35 cellular contexts compared by ENCODE assay signal in the genomic region with DNA sequence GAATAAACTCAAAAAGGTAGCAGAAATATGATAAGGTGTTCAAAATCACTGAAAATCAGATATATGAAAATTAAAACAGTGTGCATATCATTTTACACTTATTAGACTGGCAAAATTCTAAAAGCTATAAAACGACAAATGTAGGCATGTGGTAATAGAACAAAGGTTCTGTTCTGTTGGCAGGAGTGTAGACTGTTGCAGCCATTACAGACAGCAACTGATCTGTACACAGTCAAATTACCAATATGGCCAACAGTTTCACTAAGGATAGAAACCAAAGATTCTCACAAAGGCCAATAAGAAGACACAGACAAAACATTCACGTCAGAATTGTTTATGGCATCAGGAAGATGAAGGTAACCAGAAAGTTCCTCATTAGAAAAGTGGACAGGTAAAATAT.
"Had no signal": no experiment of that assay in that cellular context is flagged by ENCODE, and none has a peak within 500 bp of the region (broad histone marks: within the 10 kb centered on the region; RNA-seq: fewer than 3 reads in every experiment).

No MANE protein-coding gene starts in this region.

- H3K4me3 ChIP-seq: ascending aorta had no signal

- H3K36me3 Mint-ChIP-seq: activated CD4-positive, alpha-beta memory T cell treated with anti-CD3 and anti-CD28 coated beads for 36 hours; activated naive CD4-positive, alpha-beta T cell treated with anti-CD3 and anti-CD28 coated beads, Interleukin-2, amount 50 U/mL, for 24 hours; activated naive CD8-positive, alpha-beta T cell; activated naive CD8-positive, alpha-beta T cell treated with anti-CD3 and anti-CD28 coated beads, Interleukin-2, amount 10 ng/mL, durations not matched to agents 7 days and 5 days; brain had no signal

- H3K4me1 Mint-ChIP-seq: activated B cell treated with CpG ODN at 0.5 μM for 24 hours; activated CD4-positive, alpha-beta T cell treated with anti-CD3 and anti-CD28 coated beads, Interleukin-2, amount 10 ng/mL, durations not matched to agents 24 days and 14 days; activated naive CD4-positive, alpha-beta T cell treated with anti-CD3 and anti-CD28 coated beads, Interleukin-2, amount 50 U/mL, for 24 hours; activated naive CD8-positive, alpha-beta T cell treated with anti-CD3 and anti-CD28 coated beads, Interleukin-2, amount 10 ng/mL, durations not matched to agents 7 days and 5 days; activated naive CD8-positive, alpha-beta T cell treated with anti-CD3 and anti-CD28 coated beads, Interleukin-2, amount 50 U/mL, for 24 hours; activated T-helper 17 cell treated with anti-CD3 and anti-CD28 coated beads, Interleukin-2, amount 50 U/mL, for 72 hours had no signal

- H3K27ac Mint-ChIP-seq: activated B cell treated with CpG ODN at 0.5 μM for 24 hours; activated CD4-positive, alpha-beta memory T cell treated with anti-CD3 and anti-CD28 coated beads for 36 hours; activated CD4-positive, alpha-beta T cell treated with anti-CD3 and anti-CD28 coated beads, Interleukin-2, amount 10 ng/mL, durations not matched to agents 24 days and 14 days; activated CD8-positive, alpha-beta T cell treated with anti-CD3 and anti-CD28 coated beads for 36 hours; activated naive CD4-positive, alpha-beta T cell treated with anti-CD3 and anti-CD28 coated beads for 36 hours; activated naive CD4-positive, alpha-beta T cell treated with anti-CD3 and anti-CD28 coated beads, Interleukin-2, amount 50 U/mL, for 24 hours; activated naive CD8-positive, alpha-beta T cell; activated naive CD8-positive, alpha-beta T cell treated with anti-CD3 and anti-CD28 coated beads, Interleukin-2, amount 10 ng/mL, durations not matched to agents 7 days and 5 days; activated naive CD8-positive, alpha-beta T cell treated with anti-CD3 and anti-CD28 coated beads, Interleukin-2, amount 50 U/mL, for 24 hours; activated T-cell treated with anti-CD3 and anti-CD28 coated beads, Interleukin-2, amount 50 U/mL, for 72 hours; activated T-helper 1 cell treated with anti-CD3 and anti-CD28 coated beads, Interleukin-12 subunit alpha, Interleukin-12 subunit beta, Interleukin-2, Interleukin-4 antibody, amounts not matched to agents 30 ng/mL and 10 ng/mL and 1 ng/mL, durations not matched to agents 14 hours and 24 hours and 36 hours; activated T-helper 17 cell treated with anti-CD3 and anti-CD28 coated beads, Interleukin-2, amount 50 U/mL, for 72 hours; T-helper 1 cell treated with Interleukin-12 subunit alpha and Interleukin-12 subunit beta and Interleukin-4 antibody, amounts not matched to agents 30 μg/mL and 1 μg/mL, for 36 hours; T-helper 2 cell treated with Interferon-gamma antibody and Interleukin-4, amounts not matched to agents 5 μg/mL and 100 μg/mL, for 36 hours had no signal

- H3K9me3 ChIP-seq: ascending aorta had no signal

- H3K4me1 ChIP-seq: ascending aorta had no signal

- H3K27me3 Mint-ChIP-seq: activated B cell treated with CpG ODN at 0.5 μM for 24 hours; activated CD4-positive, alpha-beta memory T cell treated with anti-CD3 and anti-CD28 coated beads for 36 hours; activated CD4-positive, alpha-beta T cell treated with anti-CD3 and anti-CD28 coated beads, Interleukin-2, amount 10 ng/mL, durations not matched to agents 24 days and 14 days; activated CD8-positive, alpha-beta T cell treated with anti-CD3 and anti-CD28 coated beads for 36 hours; activated naive CD4-positive, alpha-beta T cell treated with anti-CD3 and anti-CD28 coated beads, Interleukin-2, amount 50 U/mL, for 24 hours; activated naive CD8-positive, alpha-beta T cell; activated naive CD8-positive, alpha-beta T cell treated with anti-CD3 and anti-CD28 coated beads, Interleukin-2, amount 50 U/mL, for 24 hours; activated T-helper 17 cell treated with anti-CD3 and anti-CD28 coated beads, Interleukin-2, amount 50 U/mL, for 72 hours had no signal

- H3K36me3 ChIP-seq: ascending aorta had no signal

- FAIRE-seq: TTC549 had no signal

- H3K27me3 ChIP-seq: ascending aorta had no signal

- H3K27ac ChIP-seq: ascending aorta, VCaP had no signal

- H3K4me3 Mint-ChIP-seq: activated B cell treated with CpG ODN at 0.5 μM for 24 hours; activated CD4-positive, alpha-beta memory T cell treated with anti-CD3 and anti-CD28 coated beads for 36 hours; activated CD4-positive, alpha-beta T cell treated with anti-CD3 and anti-CD28 coated beads, Interleukin-2, amount 10 ng/mL, durations not matched to agents 24 days and 14 days; activated CD8-positive, alpha-beta T cell treated with anti-CD3 and anti-CD28 coated beads for 36 hours; activated naive CD4-positive, alpha-beta T cell treated with anti-CD3 and anti-CD28 coated beads for 36 hours; activated naive CD4-positive, alpha-beta T cell treated with anti-CD3 and anti-CD28 coated beads, Interleukin-2, amount 50 U/mL, for 24 hours; activated naive CD8-positive, alpha-beta T cell; activated naive CD8-positive, alpha-beta T cell treated with anti-CD3 and anti-CD28 coated beads, Interleukin-2, amount 10 ng/mL, durations not matched to agents 7 days and 5 days; activated naive CD8-positive, alpha-beta T cell treated with anti-CD3 and anti-CD28 coated beads, Interleukin-2, amount 50 U/mL, for 24 hours; activated T-cell treated with anti-CD3 and anti-CD28 coated beads, Interleukin-2, amount 50 U/mL, for 4 hours; activated T-cell treated with anti-CD3 and anti-CD28 coated beads, Interleukin-2, amount 50 U/mL, for 72 hours; activated T-helper 1 cell treated with anti-CD3 and anti-CD28 coated beads, Interleukin-12 subunit alpha, Interleukin-12 subunit beta, Interleukin-2, Interleukin-4 antibody, amounts not matched to agents 30 ng/mL and 10 ng/mL and 1 ng/mL, durations not matched to agents 14 hours and 24 hours and 36 hours; activated T-helper 17 cell treated with anti-CD3 and anti-CD28 coated beads, Interleukin-2, amount 50 U/mL, for 72 hours; brain; T-helper 1 cell treated with Interleukin-12 subunit alpha and Interleukin-12 subunit beta and Interleukin-4 antibody, amounts not matched to agents 30 μg/mL and 1 μg/mL, for 36 hours; T-helper 2 cell treated with Interferon-gamma antibody and Interleukin-4, amounts not matched to agents 5 μg/mL and 100 μg/mL, for 36 hours had no signal

- H3K9me3 Mint-ChIP-seq: activated B cell treated with CpG ODN at 0.5 μM for 24 hours; activated CD4-positive, alpha-beta memory T cell treated with anti-CD3 and anti-CD28 coated beads for 36 hours; activated CD4-positive, alpha-beta T cell treated with anti-CD3 and anti-CD28 coated beads, Interleukin-2, amount 10 ng/mL, durations not matched to agents 24 days and 14 days; activated CD8-positive, alpha-beta T cell treated with anti-CD3 and anti-CD28 coated beads for 36 hours; activated naive CD4-positive, alpha-beta T cell treated with anti-CD3 and anti-CD28 coated beads for 36 hours; activated naive CD4-positive, alpha-beta T cell treated with anti-CD3 and anti-CD28 coated beads, Interleukin-2, amount 50 U/mL, for 24 hours; activated naive CD8-positive, alpha-beta T cell treated with anti-CD3 and anti-CD28 coated beads, Interleukin-2, amount 10 ng/mL, durations not matched to agents 7 days and 5 days; activated naive CD8-positive, alpha-beta T cell treated with anti-CD3 and anti-CD28 coated beads, Interleukin-2, amount 50 U/mL, for 24 hours; activated T-cell treated with anti-CD3 and anti-CD28 coated beads, Interleukin-2, amount 50 U/mL, for 4 hours; activated T-cell treated with anti-CD3 and anti-CD28 coated beads, Interleukin-2, amount 50 U/mL, for 72 hours; activated T-helper 1 cell treated with anti-CD3 and anti-CD28 coated beads, Interleukin-12 subunit alpha, Interleukin-12 subunit beta, Interleukin-2, Interleukin-4 antibody, amounts not matched to agents 30 ng/mL and 10 ng/mL and 1 ng/mL, durations not matched to agents 14 hours and 24 hours and 36 hours; activated T-helper 17 cell treated with anti-CD3 and anti-CD28 coated beads, Interleukin-2, amount 50 U/mL, for 72 hours; T-helper 1 cell treated with Interleukin-12 subunit alpha and Interleukin-12 subunit beta and Interleukin-4 antibody, amounts not matched to agents 30 μg/mL and 1 μg/mL, for 36 hours; T-helper 2 cell treated with Interferon-gamma antibody and Interleukin-4, amounts not matched to agents 5 μg/mL and 100 μg/mL, for 36 hours had no signal

- ATAC-seq: activated CD8-positive, alpha-beta T cell treated with anti-CD3 and anti-CD28 coated beads for 36 hours; activated naive CD8-positive, alpha-beta T cell treated with anti-CD3 and anti-CD28 coated beads, Interleukin-2, amount 50 U/mL, for 24 hours; activated T-cell treated with anti-CD3 and anti-CD28 coated beads, Interleukin-2, amount 50 U/mL, for 4 hours; activated T-cell treated with anti-CD3 and anti-CD28 coated beads, Interleukin-2, amount 50 U/mL, for 72 hours; activated T-helper 17 cell treated with anti-CD3 and anti-CD28 coated beads, Interleukin-2, amount 50 U/mL, for 72 hours had no signal

- DNase-seq: activated B cell treated with CpG ODN at 0.5 μM for 24 hours; activated CD4-positive, alpha-beta memory T cell treated with anti-CD3 and anti-CD28 coated beads for 36 hours; activated CD4-positive, alpha-beta T cell treated with anti-CD3 and anti-CD28 coated beads for 4 hours; activated CD4-positive, alpha-beta T cell treated with anti-CD3 and anti-CD28 coated beads, Interleukin-2, amount 10 ng/mL, durations not matched to agents 24 days and 14 days; activated CD4-positive, alpha-beta T cell treated with anti-CD3 and anti-CD28 coated beads, Interleukin-2, amount 50 U/mL, for 1 hour; activated CD4-positive, alpha-beta T cell treated with anti-CD3 and anti-CD28 coated beads, Interleukin-2, amount 50 U/mL, for 4 hours; activated CD4-positive, CD25-positive, alpha-beta regulatory T cell treated with anti-CD3 and anti-CD28 coated beads, Interleukin-2, amount 50 U/mL, for 72 hours; activated CD8-positive, alpha-beta memory T cell treated with anti-CD3 and anti-CD28 coated beads, Interleukin-2, amount 50 U/mL, for 4 hours; activated CD8-positive, alpha-beta T cell treated with anti-CD3 and anti-CD28 coated beads for 36 hours; activated effector memory CD4-positive, alpha-beta T cell treated with anti-CD3 and anti-CD28 coated beads, Interleukin-2, amount 50 U/mL, for 16 hours; activated gamma-delta T cell treated with Interleukin-2 at 50 U/mL for 16 hours; activated naive CD4-positive, alpha-beta T cell; activated naive CD4-positive, alpha-beta T cell treated with anti-CD3 and anti-CD28 coated beads for 36 hours; activated naive CD8-positive, alpha-beta T cell treated with anti-CD3 and anti-CD28 coated beads, Interleukin-2, amount 10 ng/mL, durations not matched to agents 7 days and 5 days; activated naive CD8-positive, alpha-beta T cell treated with anti-CD3 and anti-CD28 coated beads, Interleukin-2, amount 50 U/mL, for 24 hours; activated T-cell treated with anti-CD3 and anti-CD28 coated beads for 4 hours; activated T-cell treated with anti-CD3 and anti-CD28 coated beads, Interleukin-2, amount 50 U/mL, for 1 hour; activated T-cell treated with anti-CD3 and anti-CD28 coated beads, Interleukin-2, amount 50 U/mL, for 4 hours; activated T-cell treated with anti-CD3 and anti-CD28 coated beads, Interleukin-2, amount 50 U/mL, for 72 hours; amygdala; anterior cingulate cortex; central memory CD4-positive, alpha-beta T cell; T-helper 1 cell; T-helper 2 cell; T-helper 9 cell had no signal
